19 cellular contexts compared by ENCODE assay signal in genomic region chr5:130687085-130687733, GRCh38.
A peak's percentile ranks its signal among the peaks of the same experiment; 100 is the strongest.
DNase-seq lines count a peak whose midpoint lies in the region; ATAC-seq and TF ChIP-seq lines count a peak whose summit lies in the region.
"Had no signal": no experiment of that assay in that cellular context is flagged by ENCODE, and none has a peak within 500 bp of the region (broad histone marks: within the 10 kb centered on the region; RNA-seq: fewer than 3 reads in every experiment).

No MANE protein-coding gene starts in this region.

- H3K9me3 Mint-ChIP-seq in neural progenitor cell (no peaks in the 10 kb centered on the region), mesothelial cell of epicardium (no peaks in the 10 kb centered on the region)
- H3K9me3 Mint-ChIP-seq: CD4-positive, CD25-positive, alpha-beta regulatory T cell; CD8-positive, alpha-beta memory T cell had no signal

- H3K27ac ChIP-seq in ACC112 (ENCODE audit: low read depth, low read length), result no peak overlapping the region
- no peak overlapping the region for H3K27ac ChIP-seq in IMR-90 (ENCODE audit: insufficient read depth, low read length)
- no peak overlapping the region for H3K27ac ChIP-seq in neural progenitor cell
- no peak overlapping the region for H3K27ac ChIP-seq in A673 (ENCODE audit: low read depth, low read length, poor library complexity, severe bottlenecking)
- H3K27ac ChIP-seq: BLaER1 treated with 17β-estradiol and CSF1 and Interleukin-3, amounts not matched to agents 10 nM and 100 nM; GM23248 had no signal

- H3K36me3 ChIP-seq in ACC112 (ENCODE audit: insufficient read depth, low read length), result no peaks in the 10 kb centered on the region
- no peaks in the 10 kb centered on the region for H3K36me3 ChIP-seq in IMR-90 (ENCODE audit: control insufficient read depth, insufficient read depth, low read length)
- H3K36me3 ChIP-seq in neural progenitor cell, result no peaks in the 10 kb centered on the region
- no peaks in the 10 kb centered on the region for H3K36me3 ChIP-seq in A673 (ENCODE audit: insufficient read depth, low read length, poor library complexity, severe bottlenecking)
- H3K36me3 ChIP-seq: BLaER1 treated with 17β-estradiol and CSF1 and Interleukin-3, amounts not matched to agents 10 nM and 100 nM; HAP-1 had no signal

- no peaks in the 10 kb centered on the region for H3K27me3 Mint-ChIP-seq in neural progenitor cell (ENCODE audit: insufficient read depth, low read depth)
- peaks cover 2% of the 10 kb centered on the region for H3K27me3 Mint-ChIP-seq in mesothelial cell of epicardium (ENCODE audit: low read depth)

- POLR2A ChIA-PET in IMR-90 (lab: Charles Lee; ENCODE audit: unreplicated experiment), result no interaction called here
- POLR2A ChIA-PET in A673 (lab: Charles Lee; ENCODE audit: low non-redundant PET), result no interaction called here

- no peak overlapping the region for H3K56ac ChIP-seq in IMR-90 (ENCODE audit: extremely low read depth, insufficient read depth, low read length)

- no peak overlapping the region for H3K4me3 ChIP-seq in ACC112 (ENCODE audit: low read depth, low read length)
- no peak overlapping the region for H3K4me3 ChIP-seq in IMR-90 (ENCODE audit: insufficient read depth, low read depth, low read length)
- no peak overlapping the region for H3K4me3 ChIP-seq in neural progenitor cell
- H3K4me3 ChIP-seq in A673 (ENCODE audit: low read depth, low read length, poor library complexity, severe bottlenecking), result no peak overlapping the region
- H3K4me3 ChIP-seq: BLaER1 treated with 17β-estradiol and CSF1 and Interleukin-3, amounts not matched to agents 10 nM and 100 nM; GM12878; GM23248; HAP-1; K562 had no signal

- ATAC-seq in IMR-90 (ENCODE audit: low read depth) (no peak), HG02763 (IDR thresholded peaks at IDR 0.05; ENCODE audit: unreplicated experiment) (no peak)
- ATAC-seq: GM12878, K562 had no signal

- TF ChIP-seq POLR2A in IMR-90 (IDR thresholded peaks at IDR 0.05; ENCODE audit: low read depth, low read length), result no peak

- BruUV-seq in IMR-90 (replicated peaks; lab: Mats Ljungman, UMichigan), result no TSS peak
- no TSS peak for BruUV-seq in A673 (replicated peaks; lab: Mats Ljungman, UMichigan)

- no peak overlapping the region for H3K4ac ChIP-seq in IMR-90 (ENCODE audit: low read depth, low read length)

- H3K4me2 ChIP-seq in IMR-90 (ENCODE audit: low read depth, low read length) (no peak overlapping the region), neural progenitor cell (no peak overlapping the region)
- H3K4me2 ChIP-seq: BLaER1 treated with 17β-estradiol and CSF1 and Interleukin-3, amounts not matched to agents 10 nM and 100 nM had no signal

- no peak overlapping the region for H4K8ac ChIP-seq in IMR-90 (ENCODE audit: low read depth in 2 of 2, low read length in 2 of 2)

- DNase-seq in IMR-90, result no peak
- DNase-seq in NCI-H510A treated with DMSO at 0.1 percent for 48 hours (lab: John Stamatoyannopoulos, UW), result peak; percentile 33
- DNase-seq in neural progenitor cell (ENCODE audit: low spot score), result no peak
- no peak for DNase-seq in A673 (ENCODE audit: low spot score)
- no peak for DNase-seq in mesothelial cell of epicardium (ENCODE audit: low spot score in 2 of 2, unreplicated experiment in 2 of 2)
- DNase-seq: CD4-positive, CD25-positive, alpha-beta regulatory T cell; CD8-positive, alpha-beta memory T cell; COR-L47; DMS 273 treated with DMSO at 0.1 percent for 48 hours; DMS53; DND-41; EL; GM23248 had no signal

- no peak overlapping the region for H2BK5ac ChIP-seq in IMR-90 (ENCODE audit: low read depth, low read length, poor library complexity, severe bottlenecking)

- H3K9me3 ChIP-seq in IMR-90 (ENCODE audit: control insufficient read depth, insufficient read depth, low read length) (peaks cover 5% of the 10 kb centered on the region), neural progenitor cell (ENCODE audit: low read depth) (no peaks in the 10 kb centered on the region), A673 (ENCODE audit: low read depth, low read length, poor library complexity, severe bottlenecking) (no peaks in the 10 kb centered on the region)
- H3K9me3 ChIP-seq: HAP-1 had no signal

- no peak overlapping the region for H3K4me3 Mint-ChIP-seq in neural progenitor cell
- no peak overlapping the region for H3K4me3 Mint-ChIP-seq in mesothelial cell of epicardium
- H3K4me3 Mint-ChIP-seq: CD4-positive, CD25-positive, alpha-beta regulatory T cell; CD8-positive, alpha-beta memory T cell had no signal

- H4K20me1 ChIP-seq in IMR-90 (ENCODE audit: insufficient read depth, low read length), result no peaks in the 10 kb centered on the region
- H4K20me1 ChIP-seq in neural progenitor cell (ENCODE audit: low read depth), result no peaks in the 10 kb centered on the region
- H4K20me1 ChIP-seq: BLaER1 treated with 17β-estradiol and CSF1 and Interleukin-3, amounts not matched to agents 10 nM and 100 nM had no signal

- H3K9me1 ChIP-seq in IMR-90 (ENCODE audit: insufficient read depth, low read length), result no peaks in the 10 kb centered on the region

- no peak overlapping the region for H3K9ac ChIP-seq in IMR-90 (ENCODE audit: low read depth, low read length)
- H3K9ac ChIP-seq in neural progenitor cell, result no peak overlapping the region
- H3K9ac ChIP-seq: BLaER1 treated with 17β-estradiol and CSF1 and Interleukin-3, amounts not matched to agents 10 nM and 100 nM; GM23248 had no signal

- CTCF ChIA-PET in IMR-90 (lab: Yijun Ruan, JAX) (no interaction called here), A673 (lab: Charles Lee) (no interaction called here)

- in situ Hi-C loops in IMR-90 (cut with MboI; ENCODE audit: low sequenced_read_pairs), result no loop called here

- H2AFZ ChIP-seq in ACC112 (ENCODE audit: low read length, unreplicated experiment) (peak overlapping the region; percentile 3), IMR-90 (replicated peaks; ENCODE audit: low read length, poor library complexity) (no peak overlapping the region), neural progenitor cell (replicated peaks) (peak overlapping the region; percentile 0)
- H2AFZ ChIP-seq: GM23248 had no signal

- no peak overlapping the region for H3K18ac ChIP-seq in IMR-90 (ENCODE audit: low read depth, low read length)

- H2AK5ac ChIP-seq in IMR-90 (ENCODE audit: low read depth, low read length), result no peak overlapping the region

- no peaks in the 10 kb centered on the region for H3K79me1 ChIP-seq in IMR-90 (ENCODE audit: low read depth in 1 of 2, low read length in 2 of 2)

- no peak for TF ChIP-seq RAD21 in IMR-90 (IDR thresholded peaks at IDR 0.05; ENCODE audit: low read length)

- H4K5ac ChIP-seq in IMR-90 (ENCODE audit: low read depth, low read length), result no peak overlapping the region

- H2AK9ac ChIP-seq in IMR-90 (replicated peaks; ENCODE audit: low read depth, low read length, poor library complexity), result peak overlapping the region; percentile 15

- no peak overlapping the region for H3K14ac ChIP-seq in IMR-90 (replicated peaks; ENCODE audit: low read depth, low read length)

- H3K27ac Mint-ChIP-seq in neural progenitor cell, result no peak overlapping the region
- no peak overlapping the region for H3K27ac Mint-ChIP-seq in mesothelial cell of epicardium
- H3K27ac Mint-ChIP-seq: CD4-positive, CD25-positive, alpha-beta regulatory T cell; CD8-positive, alpha-beta memory T cell had no signal

- H2BK15ac ChIP-seq in IMR-90 (ENCODE audit: low read depth, low read length), result no peak overlapping the region

- H3K4me1 ChIP-seq in ACC112 (ENCODE audit: control insufficient read depth, insufficient read depth, low read length, unreplicated experiment), result peaks cover 2% of the 10 kb centered on the region
- no peaks in the 10 kb centered on the region for H3K4me1 ChIP-seq in IMR-90 (ENCODE audit: control insufficient read depth, insufficient read depth, low read length)
- no peaks in the 10 kb centered on the region for H3K4me1 ChIP-seq in neural progenitor cell
- no peaks in the 10 kb centered on the region for H3K4me1 ChIP-seq in A673 (ENCODE audit: insufficient read depth, low read length, poor library complexity, severe bottlenecking)
- H3K4me1 ChIP-seq: HAP-1 had no signal

- no peak overlapping the region for H2BK20ac ChIP-seq in IMR-90 (ENCODE audit: low read depth, low read length)

- H3K23ac ChIP-seq in IMR-90 (ENCODE audit: low read depth, low read length), result no peak overlapping the region

- intact Hi-C loops in IMR-90 (cut with micrococcal nuclease), result no loop called here
- intact Hi-C loops in A673 (cut with micrococcal nuclease; ENCODE audit: unreplicated experiment), result no loop called here

- H3F3A ChIP-seq in neural progenitor cell (ENCODE audit: low read depth), result no peaks in the 10 kb centered on the region

- no peaks in the 10 kb centered on the region for H3K27me3 ChIP-seq in ACC112 (ENCODE audit: insufficient read depth, low read length)
- no peaks in the 10 kb centered on the region for H3K27me3 ChIP-seq in IMR-90 (ENCODE audit: control insufficient read depth, insufficient read depth, low read length)
- no peaks in the 10 kb centered on the region for H3K27me3 ChIP-seq in neural progenitor cell
- H3K27me3 ChIP-seq in A673 (replicated peaks; ENCODE audit: insufficient read depth, low read depth, low read length, poor library complexity), result peaks cover 26% of the 10 kb centered on the region
- H3K27me3 ChIP-seq: BLaER1 treated with 17β-estradiol and CSF1 and Interleukin-3, amounts not matched to agents 10 nM and 100 nM had no signal

- H2BK120ac ChIP-seq in IMR-90 (ENCODE audit: low read depth, low read length), result no peak overlapping the region

- TF ChIP-seq CTCF in IMR-90 (conservative IDR thresholded peaks at IDR 0.05; ENCODE audit: low read depth, low read length), result no peak
- TF ChIP-seq CTCF in neural progenitor cell (IDR thresholded peaks at IDR 0.05), result no peak
- TF ChIP-seq CTCF in A673 (conservative IDR thresholded peaks at IDR 0.05; ENCODE audit: low read depth, low read length), result no peak
- no peak for TF ChIP-seq CTCF in mesothelial cell of epicardium (IDR thresholded peaks at IDR 0.05; ENCODE audit: unreplicated experiment)

- H3K36me3 Mint-ChIP-seq in neural progenitor cell (no peaks in the 10 kb centered on the region), mesothelial cell of epicardium (no peaks in the 10 kb centered on the region)
- H3K36me3 Mint-ChIP-seq: CD4-positive, CD25-positive, alpha-beta regulatory T cell; CD8-positive, alpha-beta memory T cell had no signal

- H3K79me2 ChIP-seq in ACC112 (ENCODE audit: control insufficient read depth, insufficient read depth, low read length, unreplicated experiment) (no peaks in the 10 kb centered on the region), neural progenitor cell (ENCODE audit: low read depth) (no peaks in the 10 kb centered on the region)

- dilution Hi-C loops in IMR-90 (cut with HindIII; ENCODE audit: low sequenced_read_pairs, unreplicated experiment), result no loop called here

- WGBS in IMR-90 (ENCODE audit: extremely low coverage in 2 of 2, insufficient read length in 1 of 2), 2 experiments, result no CpG with 5 or more reads among the region's 7 CpGs

- H3K4me1 Mint-ChIP-seq in neural progenitor cell, result peaks cover 1% of the 10 kb centered on the region
- H3K4me1 Mint-ChIP-seq in mesothelial cell of epicardium, result no peaks in the 10 kb centered on the region
- H3K4me1 Mint-ChIP-seq: CD8-positive, alpha-beta memory T cell had no signal

- no peak overlapping the region for H4K91ac ChIP-seq in IMR-90 (ENCODE audit: insufficient read depth, low read depth, low read length)

TF ChIP-seq in IMR-90, 13 proteins besides CTCF, POLR2A, EP300 and RAD21 (continues in another document):
- TF ChIP-seq RCOR1 (IDR thresholded peaks at IDR 0.05; ENCODE audit: insufficient replicate concordance, low read length), result no peak
- TF ChIP-seq CEBPB (IDR thresholded peaks at IDR 0.05; ENCODE audit: low read depth, low read length), result 0 out of 2 replicates have a peak, but pooled peaks have one; percentile 10
